In genomic region chr11:3014314-3014938, GRCh38 we compare ENCODE assay signal across 11 cellular contexts. TPM values are rescaled to one million over a fixed set of nuclear protein-coding genes. Genes with fewer than 3 reads are reported as not detected.
DNase-seq lines count a peak whose midpoint lies in the region; TF ChIP-seq lines count a peak whose summit lies in the region.
"Had no signal": no experiment of that assay in that cellular context is flagged by ENCODE, and none has a peak within 500 bp of the region (broad histone marks: within the 10 kb centered on the region; RNA-seq: fewer than 3 reads in every experiment).

No MANE protein-coding gene starts in this region.

- peak; percentile 71 for DNase-seq in MV-4-11 (lab: John Stamatoyannopoulos, UW)
- peak; percentile 64 for DNase-seq in activated CD8-positive, alpha-beta memory T cell treated with anti-CD3 and anti-CD28 coated beads, Interleukin-2, amount 50 U/mL, for 1 hour (ENCODE audit: extremely low read depth)
- peak; percentile 66 for DNase-seq in effector CD4-positive, alpha-beta T cell
- peak; percentile 19 for DNase-seq in stimulated activated CD8-positive, alpha-beta memory T cell treated with anti-CD3 and anti-CD28 coated beads, Interleukin-15, amount 100 ng/mL, for 24 hours (ENCODE audit: low read depth)
- DNase-seq in AG20443 (ENCODE audit: low spot score): no peak
- DNase-seq in cortex of kidney (lab: John Stamatoyannopoulos, UW): no peak
- no peak for DNase-seq in sigmoid colon
- no peak for DNase-seq in NCI-H187 treated with DMSO at 0.1 percent for 48 hours (lab: John Stamatoyannopoulos, UW)
- DNase-seq: Calu3, NCI-H345 had no signal

- WGBS in sigmoid colon, 2 donors: 69 to 88% methylated on average over 13 of the region's 13 CpGs

- no peaks in the 10 kb centered on the region for H3K4me1 ChIP-seq in sigmoid colon

- no peaks in the 10 kb centered on the region for H3K27me3 ChIP-seq in sigmoid colon

- TF ChIP-seq CTCF in sigmoid colon (IDR thresholded peaks at IDR 0.05): no peak

- peaks cover 45 to 100% (median 86%) of the 10 kb centered on the region in 4 donors for H3K36me3 ChIP-seq in sigmoid colon

- no peak for TF ChIP-seq POLR2A in sigmoid colon (IDR thresholded peaks at IDR 0.05)

- H3K9me3 ChIP-seq in sigmoid colon: no peaks in the 10 kb centered on the region
- H3K9me3 ChIP-seq: thoracic aorta had no signal

- TF ChIP-seq EP300 in sigmoid colon (IDR thresholded peaks at IDR 0.05): no peak

- intact Hi-C loops in sigmoid colon (cut with DNase I): no loop called here

- no peak overlapping the region for H3K27ac ChIP-seq in sigmoid colon
- H3K27ac ChIP-seq: thoracic aorta had no signal

- no peak overlapping the region for H3K4me3 ChIP-seq in sigmoid colon
- H3K4me3 ChIP-seq: thoracic aorta had no signal

RNA-seq across cellular contexts. Expression of gene NAP1L4, which starts 22.3 kb away (rescaled TPM):
- 100 to 1,000 TPM in 2 of 4 donors, 10 to 100 TPM in 2; 88.2 to 102 (median 95.4) TPM for total RNA-seq in sigmoid colon
- 10 to 100 TPM; 55.9 to 94.8 (median 61.3) TPM for polyA plus RNA-seq in sigmoid colon

RNA-seq across cellular contexts. Expression of gene CARS1, which starts 42.8 kb away (rescaled TPM):
- 10 to 100 TPM; 34.6 to 49.0 (median 39.6) TPM for total RNA-seq in sigmoid colon
- 10 to 100 TPM; 21.0 to 57.1 (median 35.4) TPM for polyA plus RNA-seq in sigmoid colon

Comparison
In these comparisons a context has a peak if more than half of its experiments do, and no peak if none do; other contexts are left out.
1. DNase-seq: peak in MV-4-11 (single experiment), activated CD8-positive, alpha-beta memory T cell treated with anti-CD3 and anti-CD28 coated beads, Interleukin-2, amount 50 U/mL, for 1 hour (single experiment), effector CD4-positive, alpha-beta T cell (single experiment) and stimulated activated CD8-positive, alpha-beta memory T cell treated with anti-CD3 and anti-CD28 coated beads, Interleukin-15, amount 100 ng/mL, for 24 hours (single experiment); none in AG20443 (single experiment), cortex of kidney (single experiment), sigmoid colon (single experiment) and NCI-H187 treated with DMSO at 0.1 percent for 48 hours (single experiment).